17 cellular contexts compared by ENCODE assay signal in the genomic region with DNA sequence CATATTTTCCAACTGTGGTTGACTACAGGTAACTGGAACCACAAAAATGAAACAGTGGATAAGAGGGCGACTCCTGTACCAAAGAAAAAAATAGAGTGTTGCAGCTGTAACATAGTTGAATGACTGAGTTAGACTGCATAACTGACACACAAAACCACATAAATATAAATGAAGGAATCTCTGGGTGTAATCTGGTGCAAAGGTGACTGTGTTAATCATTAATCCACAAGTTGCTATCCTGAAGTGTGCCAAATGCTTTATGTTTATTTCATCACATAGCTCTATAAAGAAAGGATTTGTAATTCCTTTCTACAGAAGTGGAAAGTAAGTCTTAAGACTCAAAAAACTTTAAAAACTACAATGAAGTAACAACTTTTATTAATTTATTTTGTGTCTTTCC. TPM values are rescaled to one million over a fixed set of nuclear protein-coding genes. Genes with fewer than 3 reads are reported as not detected.
"Had no signal": no experiment of that assay in that cellular context is flagged by ENCODE, and none has a peak within 500 bp of the region (broad histone marks: within the 10 kb centered on the region; RNA-seq: fewer than 3 reads in every experiment).

No MANE protein-coding gene starts in this region.

- H3K27ac ChIP-seq: dorsolateral prefrontal cortex, neural progenitor cell had no signal

- H3K36me3 ChIP-seq: neural progenitor cell had no signal

- H3K9me3 Mint-ChIP-seq: activated T-helper 17 cell treated with anti-CD3 and anti-CD28 coated beads, Interleukin-2, amount 50 U/mL, for 72 hours had no signal

- H3K27ac Mint-ChIP-seq: activated naive CD4-positive, alpha-beta T cell treated with anti-CD3 and anti-CD28 coated beads for 36 hours; activated T-helper 17 cell treated with anti-CD3 and anti-CD28 coated beads, Interleukin-2, amount 50 U/mL, for 72 hours; endodermal cell; naive B cell; neural progenitor cell; stimulated activated memory B cell treated with anti-CD40 and anti-IgM and Interleukin-4, amounts not matched to agents 10 μg/mL and 1 μg/mL and 100 μg/mL, for 72 hours; T-helper 2 cell treated with Interferon-gamma antibody and Interleukin-4, amounts not matched to agents 5 μg/mL and 100 μg/mL, for 36 hours had no signal

- H3K9ac ChIP-seq: neural progenitor cell had no signal

- H3K4me3 Mint-ChIP-seq: activated naive CD4-positive, alpha-beta T cell treated with anti-CD3 and anti-CD28 coated beads for 36 hours; activated T-helper 17 cell treated with anti-CD3 and anti-CD28 coated beads, Interleukin-2, amount 50 U/mL, for 72 hours; endodermal cell; naive B cell; neural progenitor cell; stimulated activated memory B cell treated with anti-CD40 and anti-IgM and Interleukin-4, amounts not matched to agents 10 μg/mL and 1 μg/mL and 100 μg/mL, for 72 hours; T-helper 2 cell treated with Interferon-gamma antibody and Interleukin-4, amounts not matched to agents 5 μg/mL and 100 μg/mL, for 36 hours had no signal

- H3K4me3 ChIP-seq: dorsolateral prefrontal cortex, neural progenitor cell had no signal

- DNase-seq: activated CD4-positive, alpha-beta T cell treated with anti-CD3 and anti-CD28 coated beads, Interleukin-2, amount 50 U/mL, for 48 hours; activated CD4-positive, CD25-positive, alpha-beta regulatory T cell treated with anti-CD3 and anti-CD28 coated beads, Interleukin-2, amount 50 U/mL, for 72 hours; activated naive CD4-positive, alpha-beta T cell treated with anti-CD3 and anti-CD28 coated beads for 36 hours; dorsolateral prefrontal cortex; endodermal cell; hippocampal formation; kidney; naive B cell; SW 1271 had no signal

- H2AFZ ChIP-seq: neural progenitor cell had no signal

- H3K36me3 Mint-ChIP-seq: neural progenitor cell had no signal

- H3K4me2 ChIP-seq: neural progenitor cell had no signal

- ATAC-seq: stimulated activated memory B cell treated with anti-CD40 and anti-IgM and Interleukin-4, amounts not matched to agents 10 μg/mL and 1 μg/mL and 100 μg/mL, for 72 hours had no signal

RNA-seq across cellular contexts. Expression of gene GJB2, which starts 6.0 kb away (rescaled TPM):
- total RNA-seq: lung microvascular endothelial cell, pulmonary artery endothelial cell had no signal

RNA-seq across cellular contexts. Expression of gene GJB6, which starts 33.3 kb away (rescaled TPM):
- total RNA-seq: cardiac septum, endodermal cell, kidney, lung microvascular endothelial cell, osteocyte, pulmonary artery endothelial cell had no signal

RNA-seq across cellular contexts. Expression of gene GJA3, which starts 37.9 kb away (rescaled TPM):
- total RNA-seq: lung microvascular endothelial cell, osteocyte had no signal
